In the genomic region with DNA sequence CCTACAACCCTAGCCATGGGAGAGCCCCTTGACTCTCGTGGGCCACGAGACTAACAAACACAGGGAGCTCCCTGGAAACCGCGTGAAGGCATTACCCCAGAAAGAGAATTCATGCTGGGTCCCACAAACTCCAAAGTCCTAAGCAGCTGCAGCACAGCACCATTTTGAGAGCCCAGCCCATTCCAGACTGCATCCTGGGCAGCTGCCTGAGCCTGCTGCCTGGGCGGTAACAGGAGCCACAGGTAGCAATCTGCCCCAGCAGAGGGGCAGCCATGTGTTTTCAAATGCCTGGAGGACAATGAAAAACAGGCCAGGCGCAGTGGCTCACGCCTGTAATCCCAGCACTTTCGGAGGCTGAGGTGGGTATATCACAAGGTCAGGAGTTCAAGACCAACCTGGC, we compare ENCODE assay signal across 1 cellular context.
TF ChIP-seq lines count a peak whose summit lies in the region.

No MANE protein-coding gene starts in this region.

TF ChIP-seq in GM23338, 12 proteins besides CTCF, POLR2A, EP300 and RAD21 (continued from another document):
- TF ChIP-seq JUNB (IDR thresholded peaks at IDR 0.05; ENCODE audit: unreplicated experiment) (no peak), ZNF331 (CRISPR knock-in tag; IDR thresholded peaks at IDR 0.05; ENCODE audit: low read depth) (no peak)
